10 cellular contexts compared by ENCODE assay signal in the genomic region with DNA sequence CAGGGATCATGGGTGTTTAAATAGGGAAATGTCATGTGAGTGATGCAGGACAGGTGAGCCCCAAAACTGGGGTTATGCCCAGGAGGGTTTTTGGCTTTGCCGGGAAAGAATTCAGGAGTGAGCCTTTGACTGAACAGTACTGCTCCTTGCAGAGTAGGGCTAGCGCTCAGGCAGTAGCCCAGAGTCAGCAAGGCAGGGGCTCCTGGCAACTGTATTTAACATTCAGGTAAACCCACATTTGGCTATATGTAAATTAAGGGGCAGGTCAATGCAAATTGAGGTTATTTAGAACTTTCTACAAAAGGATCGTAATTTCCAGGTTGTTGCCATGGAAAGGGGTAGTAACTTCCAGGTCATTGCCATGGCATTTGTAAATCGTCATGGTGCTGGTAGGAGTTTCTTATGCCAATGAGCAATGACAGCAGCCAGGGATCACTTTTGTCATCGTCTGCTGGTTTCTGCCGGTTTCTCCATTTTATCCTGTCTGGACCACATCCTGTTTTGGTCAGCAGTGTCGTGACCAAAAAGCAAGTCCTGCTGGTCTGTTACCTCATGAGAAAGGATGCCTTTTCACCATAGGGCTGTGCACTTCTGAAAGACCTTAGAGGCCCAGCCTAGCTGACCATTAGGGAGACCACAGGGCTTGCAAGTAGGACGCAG. TPM values are rescaled to one million over a fixed set of nuclear protein-coding genes. Genes with fewer than 3 reads are reported as not detected.
DNase-seq lines count a peak whose midpoint lies in the region; ATAC-seq, FAIRE-seq and TF ChIP-seq lines count a peak whose summit lies in the region.
"Had no signal": no experiment of that assay in that cellular context is flagged by ENCODE, and none has a peak within 500 bp of the region (broad histone marks: within the 10 kb centered on the region; RNA-seq: fewer than 3 reads in every experiment).

No MANE protein-coding gene starts in this region.

- H3K4me1 ChIP-seq in small intestine (ENCODE audit: control insufficient read depth in 2 of 2, insufficient read depth in 1 of 2, low read depth in 1 of 2, low read length in 1 of 2) (no peaks in the 10 kb centered on the region), foreskin keratinocyte (peaks cover 8% of the 10 kb centered on the region)
- H3K4me1 ChIP-seq: parathyroid adenoma had no signal

- no peak for TF ChIP-seq CTCF in foreskin keratinocyte (conservative IDR thresholded peaks at IDR 0.05)

- H3K36me3 ChIP-seq in small intestine (ENCODE audit: control insufficient read depth in 2 of 2, insufficient read depth in 2 of 2, low read length in 2 of 2): peaks cover 0 to 14% of the 10 kb centered on the region in 2 donors

- CTCF ChIA-PET in activated CD8-positive, alpha-beta memory T cell treated with anti-CD3 and anti-CD28 coated beads, Interleukin-2, amount 10 ng/mL, durations not matched to agents 7 days and 5 days (lab: Charles Lee): interaction anchor here (1.3 kb wide), 1 partner anchor 19 kb away, joined by 6 read pairs; no protein-coding TSS in a partner anchor

- H3K4me3 Mint-ChIP-seq in activated CD8-positive, alpha-beta memory T cell treated with anti-CD3 and anti-CD28 coated beads, Interleukin-2, amount 10 ng/mL, durations not matched to agents 7 days and 5 days: no peak overlapping the region
- H3K4me3 Mint-ChIP-seq in central memory CD8-positive, alpha-beta T cell: no peak overlapping the region

- no peaks in the 10 kb centered on the region for H3K27me3 Mint-ChIP-seq in activated CD8-positive, alpha-beta memory T cell treated with anti-CD3 and anti-CD28 coated beads, Interleukin-2, amount 10 ng/mL, durations not matched to agents 7 days and 5 days
- no peaks in the 10 kb centered on the region for H3K27me3 Mint-ChIP-seq in central memory CD8-positive, alpha-beta T cell

- no peaks in the 10 kb centered on the region for H3K9me3 ChIP-seq in small intestine (ENCODE audit: control insufficient read depth, low read depth)

- H3K4me3 ChIP-seq in small intestine (ENCODE audit: low read depth in 1 of 2, low read length in 2 of 2): no peak overlapping the region
- H3K4me3 ChIP-seq: heart left ventricle had no signal

- H3K27ac ChIP-seq in small intestine (ENCODE audit: low read depth in 1 of 2, low read length in 1 of 2) (no peak overlapping the region), foreskin keratinocyte (no peak overlapping the region)
- H3K27ac ChIP-seq: heart left ventricle, parathyroid adenoma had no signal

- ATAC-seq in activated CD8-positive, alpha-beta memory T cell treated with anti-CD3 and anti-CD28 coated beads, Interleukin-2, amount 10 ng/mL, durations not matched to agents 7 days and 5 days: peak; percentile 74
- peak; percentile 88 for ATAC-seq in central memory CD8-positive, alpha-beta T cell (replicated peaks; ENCODE audit: extremely low read depth, poor library complexity, severe bottlenecking)
- ATAC-seq in foreskin keratinocyte: no peak
- no peak for ATAC-seq in GM19463 (IDR thresholded peaks at IDR 0.05; ENCODE audit: unreplicated experiment)
- ATAC-seq: heart left ventricle had no signal

- DNase-seq in activated CD8-positive, alpha-beta memory T cell treated with anti-CD3 and anti-CD28 coated beads, Interleukin-2, amount 10 ng/mL, durations not matched to agents 7 days and 5 days: peak; percentile 83
- DNase-seq in activated CD8-positive, alpha-beta memory T cell treated with anti-CD3 and anti-CD28 coated beads, Interleukin-2, amount 50 U/mL, for 48 hours: no peak
- DNase-seq in SKM-1 (lab: John Stamatoyannopoulos, UW; ENCODE audit: unreplicated experiment) (peak; percentile 91), small intestine (peak; percentile 30), foreskin keratinocyte (no peak), pons (ENCODE audit: low spot score) (no peak)
- peak in 1 of 2 donors; percentile 42 for DNase-seq in central memory CD8-positive, alpha-beta T cell (ENCODE audit: low spot score in 2 of 2)
- DNase-seq: heart left ventricle had no signal

- H3K36me3 Mint-ChIP-seq in activated CD8-positive, alpha-beta memory T cell treated with anti-CD3 and anti-CD28 coated beads, Interleukin-2, amount 10 ng/mL, durations not matched to agents 7 days and 5 days: peaks cover 60% of the 10 kb centered on the region
- H3K36me3 Mint-ChIP-seq in central memory CD8-positive, alpha-beta T cell (ENCODE audit: insufficient read depth): peaks cover 21% of the 10 kb centered on the region

- peaks cover 19% of the 10 kb centered on the region for H3K4me1 Mint-ChIP-seq in activated CD8-positive, alpha-beta memory T cell treated with anti-CD3 and anti-CD28 coated beads, Interleukin-2, amount 10 ng/mL, durations not matched to agents 7 days and 5 days
- H3K4me1 Mint-ChIP-seq in central memory CD8-positive, alpha-beta T cell: peaks cover 28% of the 10 kb centered on the region

- no peaks in the 10 kb centered on the region for H3K27me3 ChIP-seq in small intestine (ENCODE audit: control insufficient read depth in 2 of 2, insufficient read depth in 2 of 2, low read length in 2 of 2)
- H3K27me3 ChIP-seq in foreskin keratinocyte: no peaks in the 10 kb centered on the region
- H3K27me3 ChIP-seq: heart left ventricle had no signal

- peak overlapping the region; percentile 71 for H3K27ac Mint-ChIP-seq in activated CD8-positive, alpha-beta memory T cell treated with anti-CD3 and anti-CD28 coated beads, Interleukin-2, amount 10 ng/mL, durations not matched to agents 7 days and 5 days
- H3K27ac Mint-ChIP-seq in central memory CD8-positive, alpha-beta T cell (ENCODE audit: low read depth): peak overlapping the region; percentile 83

- H3K9me3 Mint-ChIP-seq in activated CD8-positive, alpha-beta memory T cell treated with anti-CD3 and anti-CD28 coated beads, Interleukin-2, amount 10 ng/mL, durations not matched to agents 7 days and 5 days (ENCODE audit: low read depth): peaks cover 19% of the 10 kb centered on the region
- H3K9me3 Mint-ChIP-seq in central memory CD8-positive, alpha-beta T cell: no peaks in the 10 kb centered on the region

- no peak for FAIRE-seq in small intestine (lab: Jason Lieb, UNC)

- 77 to 92% (median 80%) methylated on average over 8 of the region's 8 CpGs for WGBS in small intestine, 3 donors

RNA-seq across cellular contexts. Expression of gene MTHFS, which starts 24.3 kb away (rescaled TPM):
- total RNA-seq in activated CD8-positive, alpha-beta memory T cell treated with anti-CD3 and anti-CD28 coated beads, Interleukin-2, amount 10 ng/mL, durations not matched to agents 7 days and 5 days: 10 to 100 TPM; 17.0 to 22.1 TPM
- polyA plus RNA-seq in small intestine (100 to 1,000 TPM in 2 of 3 donors, 10 to 100 TPM in 1; 72.6 to 221 (median 145) TPM), foreskin keratinocyte (26.9 and 31.4 TPM in 2 replicates)
- 20.1 and 23.1 TPM in 2 replicates for total RNA-seq in foreskin keratinocyte

Comparison
In these comparisons a context has a peak if more than half of its experiments do, and no peak if none do; other contexts are left out.
1. DNase-seq: peak in activated CD8-positive, alpha-beta memory T cell treated with anti-CD3 and anti-CD28 coated beads, Interleukin-2, amount 10 ng/mL, durations not matched to agents 7 days and 5 days (single experiment), SKM-1 (single experiment) and small intestine (single experiment); none in activated CD8-positive, alpha-beta memory T cell treated with anti-CD3 and anti-CD28 coated beads, Interleukin-2, amount 50 U/mL, for 48 hours (single experiment), foreskin keratinocyte (0 of 2) and pons (single experiment).
2. ATAC-seq: peak in activated CD8-positive, alpha-beta memory T cell treated with anti-CD3 and anti-CD28 coated beads, Interleukin-2, amount 10 ng/mL, durations not matched to agents 7 days and 5 days (single experiment) and central memory CD8-positive, alpha-beta T cell (single experiment); none in foreskin keratinocyte (single experiment) and GM19463 (single experiment).